ENCODE assay signal across 1 cellular context in genomic region chr12:9113987-9114309, GRCh38.
TF ChIP-seq lines count a peak whose summit lies in the region.

No MANE protein-coding gene starts in this region.

TF ChIP-seq in HepG2, 621 proteins besides CTCF, POLR2A, EP300 and RAD21 (continued from another document and continues in another):
- no peak for TF ChIP-seq ARID3A (IDR thresholded peaks at IDR 0.05; ENCODE audit: low read depth, low read length)
- TF ChIP-seq ZNF841 (CRISPR knock-in tag; IDR thresholded peaks at IDR 0.05; ENCODE audit: borderline replicate concordance): no peak
- TF ChIP-seq SRSF4 (IDR thresholded peaks at IDR 0.05; ENCODE audit: low read depth, low read length, poor library complexity, severe bottlenecking): no peak
- peak; percentile 93 for TF ChIP-seq MBD4 (IDR thresholded peaks at IDR 0.05; ENCODE audit: borderline replicate concordance, low read length)
- TF ChIP-seq YEATS4 (CRISPR knock-in tag; IDR thresholded peaks at IDR 0.05; ENCODE audit: borderline replicate concordance): no peak
- no peak for TF ChIP-seq ZNF773 (CRISPR knock-in tag; IDR thresholded peaks at IDR 0.05; ENCODE audit: borderline replicate concordance)
- no peak for TF ChIP-seq ZNF230 (CRISPR knock-in tag; IDR thresholded peaks at IDR 0.05)
- TF ChIP-seq, protein P1, sequence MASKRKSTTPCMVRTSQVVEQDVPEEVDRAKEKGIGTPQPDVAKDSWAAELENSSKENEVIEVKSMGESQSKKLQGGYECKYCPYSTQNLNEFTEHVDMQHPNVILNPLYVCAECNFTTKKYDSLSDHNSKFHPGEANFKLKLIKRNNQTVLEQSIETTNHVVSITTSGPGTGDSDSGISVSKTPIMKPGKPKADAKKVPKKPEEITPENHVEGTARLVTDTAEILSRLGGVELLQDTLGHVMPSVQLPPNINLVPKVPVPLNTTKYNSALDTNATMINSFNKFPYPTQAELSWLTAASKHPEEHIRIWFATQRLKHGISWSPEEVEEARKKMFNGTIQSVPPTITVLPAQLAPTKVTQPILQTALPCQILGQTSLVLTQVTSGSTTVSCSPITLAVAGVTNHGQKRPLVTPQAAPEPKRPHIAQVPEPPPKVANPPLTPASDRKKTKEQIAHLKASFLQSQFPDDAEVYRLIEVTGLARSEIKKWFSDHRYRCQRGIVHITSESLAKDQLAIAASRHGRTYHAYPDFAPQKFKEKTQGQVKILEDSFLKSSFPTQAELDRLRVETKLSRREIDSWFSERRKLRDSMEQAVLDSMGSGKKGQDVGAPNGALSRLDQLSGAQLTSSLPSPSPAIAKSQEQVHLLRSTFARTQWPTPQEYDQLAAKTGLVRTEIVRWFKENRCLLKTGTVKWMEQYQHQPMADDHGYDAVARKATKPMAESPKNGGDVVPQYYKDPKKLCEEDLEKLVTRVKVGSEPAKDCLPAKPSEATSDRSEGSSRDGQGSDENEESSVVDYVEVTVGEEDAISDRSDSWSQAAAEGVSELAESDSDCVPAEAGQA (IDR thresholded peaks at IDR 0.05; ENCODE audit: low read depth): no peak
- TF ChIP-seq, protein P1 (CRISPR knock-in tag; IDR thresholded peaks at IDR 0.05; ENCODE audit: borderline replicate concordance): no peak
- peak; percentile 78 for TF ChIP-seq HNF4A (CRISPR knock-in tag; IDR thresholded peaks at IDR 0.05)
- no peak for TF ChIP-seq BRD4 (CRISPR knock-in tag; IDR thresholded peaks at IDR 0.05)
- no peak for TF ChIP-seq HCFC1 (IDR thresholded peaks at IDR 0.05; ENCODE audit: low read depth, low read length)
- TF ChIP-seq PAX8 (CRISPR knock-in tag; IDR thresholded peaks at IDR 0.05; ENCODE audit: borderline replicate concordance): no peak
- TF ChIP-seq, protein P2, sequence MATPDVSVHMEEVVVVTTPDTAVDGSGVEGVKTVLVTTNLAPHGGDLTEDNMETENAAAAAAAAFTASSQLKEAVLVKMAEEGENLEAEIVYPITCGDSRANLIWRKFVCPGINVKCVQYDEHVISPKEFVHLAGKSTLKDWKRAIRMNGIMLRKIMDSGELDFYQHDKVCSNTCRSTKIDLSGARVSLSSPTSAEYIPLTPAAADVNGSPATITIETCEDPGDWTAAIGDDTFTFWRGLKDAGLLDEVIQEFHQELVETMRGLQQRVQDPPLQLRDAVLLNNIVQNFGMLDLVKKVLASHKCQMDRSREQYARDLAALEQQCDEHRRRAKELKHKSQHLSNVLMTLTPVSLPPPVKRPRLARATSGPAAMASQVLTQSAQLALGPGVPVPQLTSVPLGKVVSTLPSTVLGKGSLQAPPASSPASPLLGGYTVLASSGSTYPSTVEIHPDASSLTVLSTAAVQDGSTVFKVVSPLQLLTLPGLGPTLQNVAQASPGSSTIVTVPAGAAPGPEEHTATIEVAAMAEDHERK (CRISPR knock-in tag; IDR thresholded peaks at IDR 0.05; ENCODE audit: low read depth): no peak
- TF ChIP-seq SCMH1 (CRISPR knock-in tag; IDR thresholded peaks at IDR 0.05; ENCODE audit: borderline replicate concordance): no peak
- no peak for TF ChIP-seq ZNF329 (CRISPR knock-in tag; IDR thresholded peaks at IDR 0.05; ENCODE audit: low read depth)
- no peak for TF ChIP-seq ZNF567 (CRISPR knock-in tag; IDR thresholded peaks at IDR 0.05; ENCODE audit: borderline replicate concordance)
- no peak for TF ChIP-seq CAMTA2 (CRISPR knock-in tag; IDR thresholded peaks at IDR 0.05; ENCODE audit: borderline replicate concordance)
- TF ChIP-seq ZNF772 (CRISPR knock-in tag; IDR thresholded peaks at IDR 0.05): no peak
- TF ChIP-seq, protein P3, sequence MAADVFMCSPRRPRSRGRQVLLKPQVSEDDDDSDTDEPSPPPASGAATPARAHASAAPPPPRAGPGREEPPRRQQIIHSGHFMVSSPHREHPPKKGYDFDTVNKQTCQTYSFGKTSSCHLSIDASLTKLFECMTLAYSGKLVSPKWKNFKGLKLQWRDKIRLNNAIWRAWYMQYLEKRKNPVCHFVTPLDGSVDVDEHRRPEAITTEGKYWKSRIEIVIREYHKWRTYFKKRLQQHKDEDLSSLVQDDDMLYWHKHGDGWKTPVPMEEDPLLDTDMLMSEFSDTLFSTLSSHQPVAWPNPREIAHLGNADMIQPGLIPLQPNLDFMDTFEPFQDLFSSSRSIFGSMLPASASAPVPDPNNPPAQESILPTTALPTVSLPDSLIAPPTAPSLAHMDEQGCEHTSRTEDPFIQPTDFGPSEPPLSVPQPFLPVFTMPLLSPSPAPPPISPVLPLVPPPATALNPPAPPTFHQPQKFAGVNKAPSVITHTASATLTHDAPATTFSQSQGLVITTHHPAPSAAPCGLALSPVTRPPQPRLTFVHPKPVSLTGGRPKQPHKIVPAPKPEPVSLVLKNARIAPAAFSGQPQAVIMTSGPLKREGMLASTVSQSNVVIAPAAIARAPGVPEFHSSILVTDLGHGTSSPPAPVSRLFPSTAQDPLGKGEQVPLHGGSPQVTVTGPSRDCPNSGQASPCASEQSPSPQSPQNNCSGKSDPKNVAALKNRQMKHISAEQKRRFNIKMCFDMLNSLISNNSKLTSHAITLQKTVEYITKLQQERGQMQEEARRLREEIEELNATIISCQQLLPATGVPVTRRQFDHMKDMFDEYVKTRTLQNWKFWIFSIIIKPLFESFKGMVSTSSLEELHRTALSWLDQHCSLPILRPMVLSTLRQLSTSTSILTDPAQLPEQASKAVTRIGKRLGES (CRISPR knock-in tag; IDR thresholded peaks at IDR 0.05; ENCODE audit: borderline replicate concordance): no peak
- TF ChIP-seq NR0B2 (CRISPR knock-in tag; IDR thresholded peaks at IDR 0.05): no peak
- TF ChIP-seq SP4 (CRISPR knock-in tag; IDR thresholded peaks at IDR 0.05): no peak
- no peak for TF ChIP-seq SKI (IDR thresholded peaks at IDR 0.05; ENCODE audit: partially characterized antibody)
- no peak for TF ChIP-seq SAFB2 (CRISPR knock-in tag; IDR thresholded peaks at IDR 0.05; ENCODE audit: borderline replicate concordance, low read depth)
- no peak for TF ChIP-seq ZNF382 (CRISPR knock-in tag; IDR thresholded peaks at IDR 0.05; ENCODE audit: borderline replicate concordance)
- no peak for TF ChIP-seq CREB1 (IDR thresholded peaks at IDR 0.05)
- TF ChIP-seq CREB1 (CRISPR knock-in tag; IDR thresholded peaks at IDR 0.05): peak; percentile 44; the same call in 1 of the 2 replicates
- no peak for TF ChIP-seq SP5 (CRISPR knock-in tag; IDR thresholded peaks at IDR 0.05; ENCODE audit: borderline replicate concordance, low read depth)
- no peak for TF ChIP-seq SRY (CRISPR knock-in tag; IDR thresholded peaks at IDR 0.05)
- no peak for TF ChIP-seq BCL3 (CRISPR knock-in tag; IDR thresholded peaks at IDR 0.05)
- TF ChIP-seq ZNF138 (CRISPR knock-in tag; IDR thresholded peaks at IDR 0.05; ENCODE audit: low read depth): no peak
- TF ChIP-seq ZNF251 (CRISPR knock-in tag; IDR thresholded peaks at IDR 0.05): no peak
- no peak for TF ChIP-seq ZNF264 (CRISPR knock-in tag; IDR thresholded peaks at IDR 0.05)
- TF ChIP-seq NFYB (CRISPR knock-in tag; IDR thresholded peaks at IDR 0.05): no peak
- TF ChIP-seq RNF219 (CRISPR knock-in tag; IDR thresholded peaks at IDR 0.05): no peak
- no peak for TF ChIP-seq GABPA (IDR thresholded peaks at IDR 0.05; ENCODE audit: low read depth, low read length)
- TF ChIP-seq GABPA (CRISPR knock-in tag; IDR thresholded peaks at IDR 0.05; ENCODE audit: low read depth): no peak
- no peak for TF ChIP-seq ZMAT3 (CRISPR knock-in tag; conservative IDR thresholded peaks at IDR 0.05)
- TF ChIP-seq, protein P4, sequence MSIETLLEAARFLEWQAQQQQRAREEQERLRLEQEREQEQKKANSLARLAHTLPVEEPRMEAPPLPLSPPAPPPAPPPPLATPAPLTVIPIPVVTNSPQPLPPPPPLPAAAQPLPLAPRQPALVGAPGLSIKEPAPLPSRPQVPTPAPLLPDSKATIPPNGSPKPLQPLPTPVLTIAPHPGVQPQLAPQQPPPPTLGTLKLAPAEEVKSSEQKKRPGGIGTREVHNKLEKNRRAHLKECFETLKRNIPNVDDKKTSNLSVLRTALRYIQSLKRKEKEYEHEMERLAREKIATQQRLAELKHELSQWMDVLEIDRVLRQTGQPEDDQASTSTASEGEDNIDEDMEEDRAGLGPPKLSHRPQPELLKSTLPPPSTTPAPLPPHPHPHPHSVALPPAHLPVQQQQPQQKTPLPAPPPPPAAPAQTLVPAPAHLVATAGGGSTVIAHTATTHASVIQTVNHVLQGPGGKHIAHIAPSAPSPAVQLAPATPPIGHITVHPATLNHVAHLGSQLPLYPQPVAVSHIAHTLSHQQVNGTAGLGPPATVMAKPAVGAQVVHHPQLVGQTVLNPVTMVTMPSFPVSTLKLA (IDR thresholded peaks at IDR 0.05): no peak
- TF ChIP-seq PRPF4 (IDR thresholded peaks at IDR 0.05; ENCODE audit: low read depth, low read length, poor library complexity, severe bottlenecking): no peak
- no peak for TF ChIP-seq FOXA1 (IDR thresholded peaks at IDR 0.05)
- peak; percentile 85 for TF ChIP-seq FOXA1 (CRISPR knock-in tag; IDR thresholded peaks at IDR 0.05)
- TF ChIP-seq ZNF234 (CRISPR knock-in tag; conservative IDR thresholded peaks at IDR 0.05): no peak
- peak; percentile 88 for TF ChIP-seq FOXP4 (CRISPR knock-in tag; IDR thresholded peaks at IDR 0.05)
